Comparison of ENCODE assay signal across 8 cellular contexts in the genomic region with DNA sequence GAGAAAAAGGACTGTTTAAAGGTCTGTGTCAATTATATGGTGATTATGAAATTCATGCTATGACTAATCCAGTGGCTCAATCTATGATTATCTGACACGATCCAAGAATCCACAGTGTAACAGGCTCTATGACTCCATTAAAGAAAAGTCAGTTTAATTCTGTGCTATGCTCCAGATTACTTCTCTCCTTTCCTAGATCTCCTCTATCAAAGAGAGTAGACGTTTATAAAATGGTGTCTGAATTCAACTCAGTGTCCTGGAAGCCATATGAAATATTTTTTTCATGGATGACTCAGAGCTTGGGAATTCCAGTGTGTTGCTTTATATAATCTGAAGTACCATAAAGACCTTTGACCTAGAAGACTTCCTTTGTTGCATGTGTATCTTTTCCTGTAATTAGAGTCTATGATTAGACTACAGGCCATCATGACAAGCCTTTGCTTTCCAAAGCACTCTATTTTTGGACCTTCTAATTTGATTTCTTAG.
DNase-seq lines count a peak whose midpoint lies in the region; ATAC-seq and TF ChIP-seq lines count a peak whose summit lies in the region.

No MANE protein-coding gene starts in this region.

- no peak for TF ChIP-seq POLR2A in NB4 (IDR thresholded peaks at IDR 0.05; ENCODE audit: extremely low read depth, insufficient read length)

- ATAC-seq in GM19324 (IDR thresholded peaks at IDR 0.05; ENCODE audit: low FRiP score, unreplicated experiment) (no peak), HG03520 (IDR thresholded peaks at IDR 0.05; ENCODE audit: unreplicated experiment) (no peak)

- DNase-seq in COLO829 (ENCODE audit: low spot score) (peak; percentile 83), NB4 (ENCODE audit: low read depth) (peak; percentile 54), epithelial cell of esophagus (ENCODE audit: low read depth) (peak; percentile 86), non-pigmented ciliary epithelial cell (ENCODE audit: low read depth) (peak; percentile 26), NCI-H748 (lab: John Stamatoyannopoulos, UW; ENCODE audit: unreplicated experiment) (no peak)
- DNase-seq in activated naive CD4-positive, alpha-beta T cell treated with Interleukin-2 at 50 U/mL for 16 hours: no peak

- no peak overlapping the region for H3K4me3 ChIP-seq in NB4 (ENCODE audit: low read depth, low read length)
- H3K4me3 ChIP-seq in epithelial cell of esophagus (ENCODE audit: low read length): no peak overlapping the region

- TF ChIP-seq CTCF in NB4 (IDR thresholded peaks at IDR 0.05; ENCODE audit: low read depth, low read length) (no peak), epithelial cell of esophagus (IDR thresholded peaks at IDR 0.05; ENCODE audit: insufficient read depth, low read depth, low read length, missing control alignments) (no peak)

Comparison
In these comparisons a context has a peak if more than half of its experiments do, and no peak if none do; other contexts are left out.
1. DNase-seq: peak in COLO829 (single experiment), NB4 (single experiment), epithelial cell of esophagus (single experiment) and non-pigmented ciliary epithelial cell (single experiment); none in NCI-H748 (single experiment) and activated naive CD4-positive, alpha-beta T cell treated with Interleukin-2 at 50 U/mL for 16 hours (single experiment).